Comparison of ENCODE assay signal across 8 cellular contexts in genomic region chr1:153985984-153986761, GRCh38. TPM values are rescaled to one million over a fixed set of nuclear protein-coding genes. Genes with fewer than 3 reads are reported as not detected.
DNase-seq lines count a peak whose midpoint lies in the region; TF ChIP-seq lines count a peak whose summit lies in the region.

TSS of gene RAB13 (minus strand) at chr1:153986339. CDS start at chr1:153986236, 103 bp downstream.

- TF ChIP-seq CTCF in mesothelial cell of epicardium (IDR thresholded peaks at IDR 0.05; ENCODE audit: unreplicated experiment) (no peak), tibial nerve (IDR thresholded peaks at IDR 0.05) (no peak)

- no peaks in the 10 kb centered on the region for H3K27me3 Mint-ChIP-seq in mesothelial cell of epicardium (ENCODE audit: low read depth)

- peak; percentile 42 to 66 for DNase-seq in NCI-H524 (lab: John Stamatoyannopoulos, UW)
- DNase-seq in NCI-H524 treated with DMSO at 0.1 percent for 48 hours (lab: John Stamatoyannopoulos, UW): no peak
- DNase-seq in NCI-H1092 treated with DMSO at 0.1 percent for 48 hours (lab: John Stamatoyannopoulos, UW): peak; percentile 70
- DNase-seq in UCSD-AML1 (lab: John Stamatoyannopoulos, UW; ENCODE audit: unreplicated experiment): peak; percentile 79
- peak; percentile 40 to 74 for DNase-seq in mesothelial cell of epicardium (ENCODE audit: low spot score in 2 of 2, unreplicated experiment in 2 of 2)
- peak; percentile 76 to 78 for DNase-seq in tibial nerve (ENCODE audit: low spot score in 2 of 2)
- no peak for DNase-seq in activated CD4-positive, alpha-beta T cell treated with anti-CD3 and anti-CD28 coated beads for 1 hour

- H3K27ac ChIP-seq in esophagus (ENCODE audit: low read depth in 2 of 2, low read length in 1 of 2) (peak within 1 kb of the TSS; percentile 90 to 92), tibial nerve (peak within 1 kb of the TSS; percentile 80 to 93 (median 89))

- peaks cover 0 to 5% of the 10 kb centered on the region in 2 donors for H3K36me3 ChIP-seq in esophagus (ENCODE audit: control insufficient read depth in 2 of 2, insufficient read depth in 2 of 2, low read length in 1 of 2)
- H3K36me3 ChIP-seq in tibial nerve: peaks cover 0 to 29% (median 0%) of the 10 kb centered on the region in 3 donors

- peak within 1 kb of the TSS; percentile 95 for H3K27ac Mint-ChIP-seq in mesothelial cell of epicardium

- peak within 1 kb of the TSS; percentile 95 for H3K4me3 Mint-ChIP-seq in mesothelial cell of epicardium

- H3K4me1 Mint-ChIP-seq in mesothelial cell of epicardium: peaks cover 31% of the 10 kb centered on the region

- no peaks in the 10 kb centered on the region for H3K9me3 Mint-ChIP-seq in mesothelial cell of epicardium

- no peaks in the 10 kb centered on the region for H3K27me3 ChIP-seq in esophagus (ENCODE audit: control insufficient read depth in 1 of 2, insufficient read depth in 2 of 2, low read length in 2 of 2)
- H3K27me3 ChIP-seq in tibial nerve: no peaks in the 10 kb centered on the region

- 3 to 4% methylated on average over 20 to 31 of the region's 31 CpGs for WGBS in esophagus, 2 donors
- WGBS in tibial nerve, 2 donors: 0 to 3% methylated on average over 25 to 31 of the region's 31 CpGs

- no peaks in the 10 kb centered on the region for H3K4me1 ChIP-seq in esophagus (ENCODE audit: control insufficient read depth in 2 of 2, insufficient read depth in 2 of 2, low read length in 1 of 2)
- H3K4me1 ChIP-seq in tibial nerve: peaks cover 0 to 37% (median 8%) of the 10 kb centered on the region in 4 donors

- TF ChIP-seq EP300 in tibial nerve (IDR thresholded peaks at IDR 0.05): peak in 1 of 2 donors; percentile 57

- H3K36me3 Mint-ChIP-seq in mesothelial cell of epicardium: peaks cover 9% of the 10 kb centered on the region

- H3K9me3 ChIP-seq in esophagus (ENCODE audit: control insufficient read depth in 2 of 2, insufficient read depth in 1 of 2, low read depth in 1 of 2, low read length in 1 of 2) (no peaks in the 10 kb centered on the region), tibial nerve (no peaks in the 10 kb centered on the region)

- peak in 1 of 2 donors; percentile 32 for TF ChIP-seq POLR2A in tibial nerve (IDR thresholded peaks at IDR 0.05)

- peak within 1 kb of the TSS; percentile 56 to 67 for H3K4me3 ChIP-seq in esophagus (ENCODE audit: low read depth in 1 of 2, low read length in 2 of 2)
- peak within 1 kb of the TSS; percentile 40 to 70 (median 47) for H3K4me3 ChIP-seq in tibial nerve

RNA-seq across cellular contexts. Expression of gene RAB13, which starts in this region (rescaled TPM):
- polyA plus RNA-seq in esophagus: 10 to 100 TPM; 83.2 to 89.5 TPM
- total RNA-seq in mesothelial cell of epicardium (87.7 to 92.0 TPM (median 90.2 TPM) in 3 replicates), tibial nerve (10 to 100 TPM; 23.0 to 60.3 (median 32.0) TPM)

Comparison
In these comparisons a context has a peak if more than half of its experiments do, and no peak if none do; other contexts are left out.
1. DNase-seq: peak in NCI-H524 (2 of 2), NCI-H1092 treated with DMSO at 0.1 percent for 48 hours (single experiment), UCSD-AML1 (single experiment), mesothelial cell of epicardium (2 of 2) and tibial nerve (2 of 2); none in NCI-H524 treated with DMSO at 0.1 percent for 48 hours (single experiment) and activated CD4-positive, alpha-beta T cell treated with anti-CD3 and anti-CD28 coated beads for 1 hour (single experiment).